In the genomic region with DNA sequence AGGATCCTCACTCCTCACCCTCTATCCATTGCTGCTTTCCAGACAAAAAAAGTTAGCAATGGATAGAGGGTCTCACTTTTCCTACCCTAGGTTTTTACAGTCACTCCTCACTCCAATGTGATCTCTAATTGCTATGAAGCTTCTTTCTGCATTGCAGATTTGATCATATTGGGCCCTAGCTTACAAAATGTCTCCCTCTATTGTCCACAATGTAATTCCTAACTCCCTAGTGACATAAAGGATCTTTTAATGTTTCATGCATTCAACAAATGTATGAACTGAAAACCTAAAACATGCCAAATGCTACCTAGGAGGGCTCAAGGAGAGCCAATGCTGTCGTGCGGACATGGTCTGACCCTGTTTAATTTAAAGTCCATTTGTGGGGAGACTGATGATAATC, we compare ENCODE assay signal across 16 cellular contexts.
"Had no signal": no experiment of that assay in that cellular context is flagged by ENCODE, and none has a peak within 500 bp of the region (broad histone marks: within the 10 kb centered on the region; RNA-seq: fewer than 3 reads in every experiment).

No MANE protein-coding gene starts in this region.

- H3K36me3 ChIP-seq: esophagus squamous epithelium, ovary, sigmoid colon, spleen, suprapubic skin, upper lobe of left lung, WERI-Rb-1 had no signal

- H3K27ac ChIP-seq: coronary artery, esophagus squamous epithelium, ovary, sigmoid colon, spleen, suprapubic skin, upper lobe of left lung, WERI-Rb-1 had no signal

- H3K9me3 ChIP-seq: esophagus squamous epithelium, mucosa of descending colon, ovary, sigmoid colon, spleen, suprapubic skin, upper lobe of left lung had no signal

- ATAC-seq: activated CD4-positive, alpha-beta T cell treated with anti-CD3 and anti-CD28 coated beads for 36 hours; mucosa of descending colon; naive thymus-derived CD4-positive, alpha-beta T cell had no signal

- H3K4me3 ChIP-seq: coronary artery, esophagus squamous epithelium, mucosa of descending colon, ovary, sigmoid colon, spleen, suprapubic skin, upper lobe of left lung had no signal

- FAIRE-seq: astrocyte had no signal

- DNase-seq: activated CD4-positive, alpha-beta memory T cell treated with anti-CD3 and anti-CD28 coated beads, Interleukin-2, amount 10 ng/mL, durations not matched to agents 7 days and 5 days; activated CD4-positive, alpha-beta T cell treated with anti-CD3 and anti-CD28 coated beads for 36 hours; activated naive CD4-positive, alpha-beta T cell treated with anti-CD3 and anti-CD28 coated beads, Interleukin-2, amount 10 ng/mL, durations not matched to agents 7 days and 5 days; activated T-cell treated with anti-CD3 and anti-CD28 coated beads, Interleukin-2, amount 50 U/mL, for 24 hours; esophagus squamous epithelium; immature natural killer cell; mucosa of descending colon; naive thymus-derived CD4-positive, alpha-beta T cell; ovary; sigmoid colon; spleen; upper lobe of left lung; WERI-Rb-1 had no signal

- H3K27me3 ChIP-seq: esophagus squamous epithelium, ovary, sigmoid colon, spleen, suprapubic skin, upper lobe of left lung had no signal

- H3K4me1 ChIP-seq: esophagus squamous epithelium, sigmoid colon, spleen, suprapubic skin, upper lobe of left lung had no signal
